Comparison of ENCODE assay signal across 17 cellular contexts in the genomic region with DNA sequence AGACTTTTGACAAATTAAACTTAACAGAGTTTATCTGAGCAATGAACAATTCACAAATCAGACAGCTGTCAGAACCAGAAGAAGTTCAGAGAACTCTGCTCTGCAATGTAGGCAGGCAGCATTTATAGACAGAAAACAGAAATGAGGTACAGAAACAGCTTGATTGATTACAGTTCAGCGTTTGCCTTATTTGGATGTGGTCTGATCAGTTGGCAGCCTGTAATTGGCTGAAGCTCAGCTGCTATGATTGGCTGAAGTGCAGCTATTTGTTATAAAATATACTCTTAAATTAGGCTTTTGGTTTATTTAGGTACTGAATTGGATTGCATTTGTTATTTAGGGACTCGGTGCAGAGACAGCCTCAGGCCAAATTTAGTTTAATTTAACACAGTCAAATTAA.
A peak's percentile ranks its signal among the peaks of the same experiment; 100 is the strongest.
DNase-seq lines count a peak whose midpoint lies in the region; ATAC-seq, FAIRE-seq and TF ChIP-seq lines count a peak whose summit lies in the region.
"Had no signal": no experiment of that assay in that cellular context is flagged by ENCODE, and none has a peak within 500 bp of the region (broad histone marks: within the 10 kb centered on the region; RNA-seq: fewer than 3 reads in every experiment).

No MANE protein-coding gene starts in this region.

- peaks cover 3% of the 10 kb centered on the region for H3K9me3 Mint-ChIP-seq in stimulated activated effector memory CD8-positive, alpha-beta T cell treated with anti-CD3 and anti-CD28 coated beads, Interleukin-12 subunit alpha, Interleukin-12 subunit beta, amount 100 ng/mL, for 72 hours

- H3K79me2 ChIP-seq in Loucy (ENCODE audit: insufficient read depth, low read length) (no peaks in the 10 kb centered on the region), OCI-LY3 (ENCODE audit: low read length) (no peaks in the 10 kb centered on the region), H1 (ENCODE audit: control insufficient read depth in 1 of 2, insufficient read depth in 2 of 2, low read length in 2 of 2) (no peaks in the 10 kb centered on the region), trophoblast cell (ENCODE audit: control insufficient read depth, insufficient read depth, low read length, poor library complexity) (no peaks in the 10 kb centered on the region)

- no peaks in the 10 kb centered on the region for H3K36me3 Mint-ChIP-seq in stimulated activated effector memory CD8-positive, alpha-beta T cell treated with anti-CD3 and anti-CD28 coated beads, Interleukin-12 subunit alpha, Interleukin-12 subunit beta, amount 100 ng/mL, for 72 hours

- H2AFZ ChIP-seq in Loucy (ENCODE audit: low read length) (peak overlapping the region; percentile 63; the same call in 1 of the 2 replicates), OCI-LY3 (ENCODE audit: low read depth, low read length) (no peak overlapping the region), H1 (ENCODE audit: low read length) (no peak overlapping the region), trophoblast cell (ENCODE audit: insufficient read depth, low read length, poor library complexity) (no peak overlapping the region)

- peaks cover 11% of the 10 kb centered on the region for H3K4me1 ChIP-seq in Loucy (ENCODE audit: insufficient read depth, low read length, poor library complexity, severe bottlenecking)
- peaks cover 36% of the 10 kb centered on the region for H3K4me1 ChIP-seq in OCI-LY3 (ENCODE audit: low read length)
- H3K4me1 ChIP-seq in H1 (replicated peaks in 1 of 4; ENCODE audit: control insufficient read depth in 3 of 4, insufficient read depth in 4 of 4, low read length in 3 of 4) = no peaks in the 10 kb centered on the region
- H3K4me1 ChIP-seq in left lung = no peaks in the 10 kb centered on the region
- no peaks in the 10 kb centered on the region for H3K4me1 ChIP-seq in trophoblast cell (ENCODE audit: control insufficient read depth in 1 of 2, insufficient read depth in 2 of 2, low read length in 2 of 2)
- H3K4me1 ChIP-seq: HAP-1, SJCRH30 had no signal

- H3K4me3 Mint-ChIP-seq in stimulated activated effector memory CD8-positive, alpha-beta T cell treated with anti-CD3 and anti-CD28 coated beads, Interleukin-12 subunit alpha, Interleukin-12 subunit beta, amount 100 ng/mL, for 72 hours = no peak overlapping the region
- H3K4me3 Mint-ChIP-seq: CD14-positive monocyte, T-helper 17 cell had no signal

- H3K27me3 ChIP-seq in Loucy (ENCODE audit: insufficient read depth, low read length, poor library complexity, severe bottlenecking) (no peaks in the 10 kb centered on the region), OCI-LY3 (ENCODE audit: low read depth, low read length) (peaks cover 3% of the 10 kb centered on the region; the same call in 1 of the 2 replicates), H1 (replicated peaks in 1 of 4; ENCODE audit: control insufficient read depth in 3 of 4, extremely low read depth in 1 of 4, insufficient read depth in 3 of 4, low read length in 3 of 4) (no peaks in the 10 kb centered on the region), left lung (peaks cover 0 to 3% of the 10 kb centered on the region in 2 donors), trophoblast cell (ENCODE audit: insufficient read depth, low read length) (no peaks in the 10 kb centered on the region)
- H3K27me3 ChIP-seq: SJCRH30 had no signal

- H3K27ac Mint-ChIP-seq in stimulated activated effector memory CD8-positive, alpha-beta T cell treated with anti-CD3 and anti-CD28 coated beads, Interleukin-12 subunit alpha, Interleukin-12 subunit beta, amount 100 ng/mL, for 72 hours = no peak overlapping the region
- H3K27ac Mint-ChIP-seq: CD14-positive monocyte, T-helper 17 cell had no signal

- H2BK120ac ChIP-seq in H1 (replicated peaks; ENCODE audit: low read depth, low read length) (no peak overlapping the region), trophoblast cell (ENCODE audit: insufficient read depth, low read length, poor library complexity) (no peak overlapping the region)

- H4K91ac ChIP-seq in H1 (replicated peaks; ENCODE audit: insufficient read length, low read length) (no peak overlapping the region), trophoblast cell (ENCODE audit: low read depth, low read length) (no peak overlapping the region)

- peak; percentile 19 for ATAC-seq in stimulated activated effector memory CD8-positive, alpha-beta T cell treated with anti-CD3 and anti-CD28 coated beads, Interleukin-12 subunit alpha, Interleukin-12 subunit beta, amount 100 ng/mL, for 72 hours
- ATAC-seq in left lung = no peak
- ATAC-seq: T-helper 17 cell had no signal

- H3K79me1 ChIP-seq in H1 (ENCODE audit: low read depth, low read length) (no peaks in the 10 kb centered on the region), trophoblast cell (ENCODE audit: low read length) (no peaks in the 10 kb centered on the region)

- TF ChIP-seq RAD21 in H1 (IDR thresholded peaks at IDR 0.05 in 1 of 2, conservative IDR thresholded peaks at IDR 0.05 in 1 of 2; ENCODE audit: low read depth in 2 of 2, low read length in 2 of 2) = no peak

- H2BK12ac ChIP-seq in H1 (ENCODE audit: low read depth, low read length) (no peak overlapping the region), trophoblast cell (ENCODE audit: low read length) (no peak overlapping the region)

- no peak for FAIRE-seq in H1 (lab: Jason Lieb, UNC)

- no peaks in the 10 kb centered on the region for H3K23me2 ChIP-seq in H1 (ENCODE audit: low read depth, low read length)

- no peak overlapping the region for H4K12ac ChIP-seq in trophoblast cell (ENCODE audit: low read depth, low read length)

- H3K56ac ChIP-seq in H1 (replicated peaks; ENCODE audit: insufficient read length, low read depth, low read length) = no peak overlapping the region

- H4K8ac ChIP-seq in H1 (ENCODE audit: extremely low read depth, insufficient read depth, low read length) (no peak overlapping the region), trophoblast cell (ENCODE audit: low read depth, low read length) (no peak overlapping the region)

- H2BK5ac ChIP-seq in H1 (ENCODE audit: low read depth, low read length) (no peak overlapping the region), trophoblast cell (ENCODE audit: low read depth, low read length, poor library complexity) (no peak overlapping the region)

- H3K36me3 ChIP-seq in Loucy (ENCODE audit: insufficient read depth, low read length) (no peaks in the 10 kb centered on the region), OCI-LY3 (replicated peaks; ENCODE audit: low read depth, low read length) (no peaks in the 10 kb centered on the region), H1 (ENCODE audit: control insufficient read depth in 2 of 4, insufficient read depth in 4 of 4, low read length in 3 of 4) (no peaks in the 10 kb centered on the region), left lung (no peaks in the 10 kb centered on the region), trophoblast cell (ENCODE audit: control insufficient read depth in 1 of 2, insufficient read depth in 2 of 2, low read length in 2 of 2) (no peaks in the 10 kb centered on the region)
- H3K36me3 ChIP-seq: HAP-1, SJCRH30 had no signal

- H3K4ac ChIP-seq in H1 (replicated peaks; ENCODE audit: insufficient read length, low read depth, low read length) (no peak overlapping the region), trophoblast cell (ENCODE audit: low read depth, low read length) (no peak overlapping the region)

- H3K4me3 ChIP-seq in Loucy (ENCODE audit: low read length, poor library complexity, severe bottlenecking) = no peak overlapping the region
- H3K4me3 ChIP-seq in OCI-LY3 (ENCODE audit: low read length) = no peak overlapping the region
- no peak overlapping the region for H3K4me3 ChIP-seq in H1 (ENCODE audit: extremely low read depth in 1 of 4, insufficient read depth in 2 of 4, low read depth in 3 of 4, low read length in 4 of 4)
- H3K4me3 ChIP-seq in left lung = no peak overlapping the region
- no peak overlapping the region for H3K4me3 ChIP-seq in trophoblast cell (ENCODE audit: low read depth, low read length)
- H3K4me3 ChIP-seq: HAP-1, SJCRH30 had no signal

- intact Hi-C loops in left lung (cut with DNase I) = no loop called here

- no peak for TF ChIP-seq CTCF in Loucy (conservative IDR thresholded peaks at IDR 0.05; ENCODE audit: low read length)
- no peak for TF ChIP-seq CTCF in OCI-LY3 (IDR thresholded peaks at IDR 0.05; ENCODE audit: low read depth, low read length)
- TF ChIP-seq CTCF in H1 (IDR thresholded peaks at IDR 0.05; ENCODE audit: control extremely low read depth in 1 of 3, insufficient read depth in 1 of 3, low read depth in 1 of 3, low read length in 3 of 3) = no peak
- TF ChIP-seq CTCF in left lung (IDR thresholded peaks at IDR 0.05) = no peak

- H4K5ac ChIP-seq in H1 (ENCODE audit: insufficient read length, low read depth, low read length) = no peak overlapping the region

- H3K4me2 ChIP-seq in Loucy (ENCODE audit: low read depth, low read length, poor library complexity, severe bottlenecking) = peak overlapping the region; percentile 7
- peak overlapping the region; percentile 24 for H3K4me2 ChIP-seq in OCI-LY3 (ENCODE audit: low read length)
- H3K4me2 ChIP-seq in H1 (ENCODE audit: insufficient read depth in 1 of 2, low read depth in 2 of 2, low read length in 2 of 2) = no peak overlapping the region
- H3K4me2 ChIP-seq in trophoblast cell (ENCODE audit: low read length) = no peak overlapping the region

- H3K14ac ChIP-seq in H1 (ENCODE audit: insufficient read length) (no peak overlapping the region), trophoblast cell (ENCODE audit: low read length) (no peak overlapping the region)

- no peak for TF ChIP-seq POLR2A in H1 (IDR thresholded peaks at IDR 0.05; ENCODE audit: control extremely low read depth in 1 of 2, low read depth in 2 of 2, low read length in 2 of 2)

- DNase-seq in H1 (ENCODE audit: low read depth in 1 of 2, low spot score in 2 of 2) (no peak), left lung (no peak), NCI-H128 (lab: John Stamatoyannopoulos, UW; ENCODE audit: unreplicated experiment) (no peak), trophoblast cell (no peak)
- no peak for DNase-seq in stimulated activated effector memory CD8-positive, alpha-beta T cell treated with anti-CD3 and anti-CD28 coated beads, Interleukin-12 subunit alpha, Interleukin-12 subunit beta, amount 100 ng/mL, for 72 hours (ENCODE audit: low spot score in 2 of 2)
- DNase-seq: ACHN, AML-193, DMS79, NCI-H1105 treated with DMSO at 0.1 percent for 48 hours, NCI-H187 treated with DMSO at 0.1 percent for 48 hours, NCI-H526 treated with DMSO at 0.1 percent for 48 hours, SJCRH30, T-helper 17 cell had no signal

- H2AK5ac ChIP-seq in H1 (ENCODE audit: low read depth, low read length) (no peak overlapping the region), trophoblast cell (ENCODE audit: low read length) (no peak overlapping the region)

- CTCF ChIA-PET in H1 (lab: Charles Lee; ENCODE audit: partially characterized antibody) = no interaction called here

- no peak overlapping the region for H3K18ac ChIP-seq in H1 (ENCODE audit: extremely low read depth, low read length)
- no peak overlapping the region for H3K18ac ChIP-seq in trophoblast cell (ENCODE audit: low read length)

- H2BK15ac ChIP-seq in H1 (ENCODE audit: low read length) = no peak overlapping the region

- peaks cover 25% of the 10 kb centered on the region for H3K4me1 Mint-ChIP-seq in stimulated activated effector memory CD8-positive, alpha-beta T cell treated with anti-CD3 and anti-CD28 coated beads, Interleukin-12 subunit alpha, Interleukin-12 subunit beta, amount 100 ng/mL, for 72 hours
- H3K4me1 Mint-ChIP-seq: T-helper 17 cell had no signal

- H3F3A ChIP-seq in Loucy (ENCODE audit: low read depth) = no peaks in the 10 kb centered on the region

- H3K27ac ChIP-seq in OCI-LY3 (ENCODE audit: low read length) (peak overlapping the region; percentile 52), H1 (ENCODE audit: low read depth, low read length) (no peak overlapping the region), left lung (no peak overlapping the region), trophoblast cell (ENCODE audit: low read depth, low read length) (no peak overlapping the region)
- H3K27ac ChIP-seq: SJCRH30 had no signal

- H3K9me3 ChIP-seq in Loucy (ENCODE audit: insufficient read depth, low read depth, low read length) (no peaks in the 10 kb centered on the region), OCI-LY3 (ENCODE audit: insufficient read depth, low read length) (0 out of 2 replicates have a peak, but pooled peaks cover 3% of the 10 kb centered on the region), H1 (ENCODE audit: insufficient read depth in 2 of 2, low read depth in 1 of 2, low read length in 1 of 2) (no peaks in the 10 kb centered on the region), left lung (no peaks in the 10 kb centered on the region), trophoblast cell (ENCODE audit: insufficient read depth, low read depth, low read length) (no peaks in the 10 kb centered on the region)
- H3K9me3 ChIP-seq: HAP-1, SJCRH30 had no signal

- no peaks in the 10 kb centered on the region for H3K9me2 ChIP-seq in Loucy (replicated peaks; ENCODE audit: low read depth, low read length)

- H3K23ac ChIP-seq in H1 (ENCODE audit: insufficient read length) (no peak overlapping the region), trophoblast cell (ENCODE audit: low read length) (no peak overlapping the region)

- POLR2A ChIA-PET in H1 (lab: Charles Lee; ENCODE audit: partially characterized antibody) = interaction anchor here (1.1 kb wide), 1 partner anchor 9 kb away, joined by 3 read pairs; no protein-coding TSS in a partner anchor

- no peaks in the 10 kb centered on the region for H4K20me1 ChIP-seq in Loucy (ENCODE audit: insufficient read depth, low read length, poor library complexity, severe bottlenecking)
- no peaks in the 10 kb centered on the region for H4K20me1 ChIP-seq in OCI-LY3 (ENCODE audit: insufficient read depth, low read length)
- no peaks in the 10 kb centered on the region for H4K20me1 ChIP-seq in H1 (replicated peaks in 1 of 2; ENCODE audit: control insufficient read depth in 1 of 2, insufficient read depth in 2 of 2, low read length in 2 of 2)

- 88% methylated on average over 2 of the region's 2 CpGs; no CpG with 5 or more reads in 1 of the 2 experiments for WGBS in H1 (ENCODE audit: extremely low coverage in 1 of 2, insufficient coverage in 1 of 2, insufficient read length in 1 of 2, insufficient replicate concordance in 2 of 2, low coverage in 1 of 2, low lambda C conversion rate in 2 of 2, missing lambda C conversion rate in 1 of 2), 2 experiments
- WGBS in trophoblast cell (ENCODE audit: extremely low coverage, insufficient coverage, insufficient read length) = no CpG with 5 or more reads among the region's 2 CpGs

- H3K9ac ChIP-seq in Loucy (ENCODE audit: low read depth, low read length, poor library complexity, severe bottlenecking) (no peak overlapping the region), OCI-LY3 (ENCODE audit: low read length) (no peak overlapping the region), H1 (replicated peaks in 1 of 4; ENCODE audit: extremely low read depth in 1 of 4, low read depth in 3 of 4, low read length in 3 of 4) (no peak overlapping the region), trophoblast cell (ENCODE audit: low read length) (no peak overlapping the region)

- no peak for TF ChIP-seq EP300 in H1 (IDR thresholded peaks at IDR 0.05; ENCODE audit: borderline replicate concordance in 1 of 2, low read depth in 2 of 2, low read length in 2 of 2)

- H2BK20ac ChIP-seq in H1 (ENCODE audit: low read length) = no peak overlapping the region

Comparison
In these comparisons a context has a peak if more than half of its experiments do, and no peak if none do; other contexts are left out.
1. H3K4me2 ChIP-seq: peak in Loucy (single experiment) and OCI-LY3 (single experiment); none in H1 (0 of 2) and trophoblast cell (single experiment).